In the genomic region with DNA sequence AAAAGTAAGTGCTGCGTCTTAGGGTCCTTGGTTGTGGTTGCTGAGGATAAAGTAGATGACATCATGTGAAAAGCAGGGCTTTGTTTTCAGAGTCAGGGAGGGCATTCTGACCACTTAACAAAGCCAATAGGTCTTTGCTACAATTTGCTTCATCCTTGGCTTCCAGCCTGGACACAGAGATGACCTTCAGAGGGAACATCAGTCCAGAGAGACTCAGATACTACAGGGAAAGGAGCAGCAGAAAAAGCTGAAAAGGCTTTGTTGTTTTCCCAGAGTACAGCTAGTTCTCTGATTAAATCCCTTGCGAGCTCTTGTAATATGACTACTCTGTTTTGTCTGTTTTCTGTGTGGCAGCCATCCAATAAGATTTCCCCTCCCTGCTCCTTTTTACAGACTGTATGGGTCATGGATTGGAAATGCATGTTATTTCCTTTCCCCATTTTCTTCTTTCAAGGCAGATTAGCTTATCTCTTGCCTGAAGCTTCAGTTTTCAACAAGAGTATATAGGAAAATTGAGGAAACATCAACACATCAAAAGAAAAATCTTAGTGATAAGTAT, we compare ENCODE assay signal across 9 cellular contexts. TPM values are rescaled to one million over a fixed set of nuclear protein-coding genes. Genes with fewer than 3 reads are reported as not detected.
DNase-seq lines count a peak whose midpoint lies in the region; ATAC-seq, FAIRE-seq and TF ChIP-seq lines count a peak whose summit lies in the region.
"Had no signal": no experiment of that assay in that cellular context is flagged by ENCODE, and none has a peak within 500 bp of the region (broad histone marks: within the 10 kb centered on the region; RNA-seq: fewer than 3 reads in every experiment).

No MANE protein-coding gene starts in this region.

- H3K9ac ChIP-seq in GM23248 = peak overlapping the region; percentile 64

- H3K36me3 ChIP-seq in GM23248 (ENCODE audit: low read depth) (peaks cover 33% of the 10 kb centered on the region), adrenal gland (replicated peaks in 1 of 2) (peaks cover 0 to 59% of the 10 kb centered on the region in 2 donors)

- intact Hi-C loops in adrenal gland (cut with DNase I) (no loop called here), left cardiac atrium (cut with DNase I) (no loop called here)

- WGBS in GM23248 (ENCODE audit: low coverage in 1 of 2, low lambda C conversion rate in 2 of 2, missing lambda C conversion rate in 2 of 2), 2 experiments = 17 to 18% methylated on average over 2 of the region's 2 CpGs
- WGBS in adrenal gland, 4 donors = 21 to 34% (median 27%) methylated on average over 2 of the region's 2 CpGs

- in situ Hi-C loops in GM23248 (cut with MboI) = no loop called here

- peaks cover 33% of the 10 kb centered on the region for H3F3A ChIP-seq in GM23248 (ENCODE audit: insufficient read depth)

- H3K4me1 ChIP-seq in GM23248 (ENCODE audit: insufficient read depth) = peaks cover 22% of the 10 kb centered on the region
- H3K4me1 ChIP-seq in adrenal gland (replicated peaks in 1 of 2) = peaks cover 6 to 20% of the 10 kb centered on the region in 2 donors

- H3K4me2 ChIP-seq in GM23248 (ENCODE audit: unreplicated experiment) = peak overlapping the region; percentile 68

- ATAC-seq in left cardiac atrium (peak; percentile 93 to 96), HG02623 (IDR thresholded peaks at IDR 0.05; ENCODE audit: unreplicated experiment) (no peak), HG03457 (IDR thresholded peaks at IDR 0.05; ENCODE audit: unreplicated experiment) (no peak)

- no peaks in the 10 kb centered on the region for H3K9me3 ChIP-seq in GM23248 (ENCODE audit: low read depth)
- no peaks in the 10 kb centered on the region for H3K9me3 ChIP-seq in adrenal gland (replicated peaks in 1 of 3)
- H3K9me3 ChIP-seq: Peyer's patch had no signal

- H4K20me1 ChIP-seq in GM23248 (ENCODE audit: insufficient read depth) = no peaks in the 10 kb centered on the region

- no peak overlapping the region for H2AFZ ChIP-seq in GM23248

- FAIRE-seq in GM12891 (lab: Jason Lieb, UNC) = no peak

- H3K27me3 ChIP-seq in GM23248 (replicated peaks; ENCODE audit: insufficient read depth) (no peaks in the 10 kb centered on the region), adrenal gland (no peaks in the 10 kb centered on the region)
- H3K27me3 ChIP-seq: Peyer's patch had no signal

- H3K27ac ChIP-seq in GM23248 = peak overlapping the region; percentile 89
- H3K27ac ChIP-seq in adrenal gland = peak overlapping the region; percentile 68 to 82 (median 76)

- TF ChIP-seq POLR2A in adrenal gland (IDR thresholded peaks at IDR 0.05) (peak in 1 of 2 donors; percentile 55), GM12891 (IDR thresholded peaks at IDR 0.05; ENCODE audit: low read depth, low read length) (no peak)

- H3K4me3 ChIP-seq in GM23248 (peak overlapping the region; percentile 20; the same call in 1 of the 2 replicates), adrenal gland (no peak overlapping the region)
- H3K4me3 ChIP-seq: Peyer's patch had no signal

- no peaks in the 10 kb centered on the region for H3K9me2 ChIP-seq in GM23248 (ENCODE audit: insufficient read depth)

- H3K79me2 ChIP-seq in GM23248 (ENCODE audit: insufficient read depth) = 0 out of 2 replicates have a peak, but pooled peaks cover 9% of the 10 kb centered on the region

- DNase-seq in GM23248 (peak; percentile 92), adrenal gland (peak; percentile 72 to 93 (median 87)), left cardiac atrium (peak; percentile 80), putamen (ENCODE audit: low spot score) (peak; percentile 92), GM12891 (ENCODE audit: insufficient read length, low spot score) (no peak), LoVo (ENCODE audit: low spot score) (no peak)

- TF ChIP-seq CTCF in adrenal gland (IDR thresholded peaks at IDR 0.05) = no peak

TF ChIP-seq in GM12891, 5 proteins besides CTCF, POLR2A, EP300 and RAD21:
- TF ChIP-seq PAX5 (IDR thresholded peaks at IDR 0.05; ENCODE audit: insufficient read depth, low read length, severe bottlenecking) (no peak), TAF1 (IDR thresholded peaks at IDR 0.05; ENCODE audit: low read depth, low read length) (no peak), POLR2AphosphoS5 (IDR thresholded peaks at IDR 0.05; ENCODE audit: low read depth, low read length) (no peak), SPI1 (IDR thresholded peaks at IDR 0.05; ENCODE audit: low read depth, low read length) (no peak), POU2F2 (IDR thresholded peaks at IDR 0.05; ENCODE audit: low read depth, low read length) (no peak)
TF ChIP-seq in GM12891: peak in this region for 0.

RNA-seq across cellular contexts. Expression of a gene that starts 31.9 kb away (rescaled TPM):
- 66.0 and 118 TPM in 2 replicates for total RNA-seq in GM23248 (2014; rRNA removed; shearing (Covaris generic))
- polyA plus RNA-seq in GM23248 (2016; fragmentation: Nextera tagmentation; extraction: Ambion mirVana) = 55.1 and 55.7 TPM in 2 replicates
- total RNA-seq in adrenal gland = 100 to 1,000 TPM in 5 of 8 donors, 10 to 100 TPM in 3; 68.9 to 177 (median 108) TPM
- polyA plus RNA-seq in adrenal gland = 10 to 100 TPM; 31.0 to 62.9 (median 57.0) TPM
- total RNA-seq in left cardiac atrium = 10 to 100 TPM; 51.4 to 52.1 TPM
- polyA plus RNA-seq in GM12891 (2012; ENCODE audit: low read depth, missing spikeins) = 23.3 TPM

RNA-seq across cellular contexts. Expression of a gene that starts 32.2 kb away (rescaled TPM):
- 1.5 and 4.6 TPM in 2 replicates for total RNA-seq in GM23248 (2014; rRNA removed; shearing (Covaris generic))
- polyA plus RNA-seq in GM23248 (2016; fragmentation: Nextera tagmentation; extraction: Ambion mirVana) (6.0 and 6.2 TPM in 2 replicates), adrenal gland (1 to 10 TPM; 1.5 to 6.9 (median 3.0) TPM)
- total RNA-seq in adrenal gland (1 to 10 TPM; 4.5 to 7.4 (median 6.0) TPM), left cardiac atrium (1 to 10 TPM; 2.9 to 3.9 TPM)
- 2.4 TPM for polyA plus RNA-seq in GM12891 (2012; ENCODE audit: low read depth, missing spikeins)

RNA-seq across cellular contexts. Expression of a gene that starts 51.2 kb away (rescaled TPM):
- total RNA-seq in GM23248 (2014; rRNA removed; shearing (Covaris generic)) = 41.5 and 54.3 TPM in 2 replicates
- polyA plus RNA-seq in GM23248 (2016; fragmentation: Nextera tagmentation; extraction: Ambion mirVana) (98.5 and 107 TPM in 2 replicates), adrenal gland (10 to 100 TPM; 29.0 to 52.6 (median 32.5) TPM)
- total RNA-seq in adrenal gland (100 to 1,000 TPM in 3 of 8 donors, 10 to 100 TPM in 5; 38.7 to 125 (median 94.4) TPM), left cardiac atrium (100 to 1,000 TPM; 112 to 144 TPM)
- 18.2 TPM for polyA plus RNA-seq in GM12891 (2012; ENCODE audit: low read depth, missing spikeins)

RNA-seq across cellular contexts. Expression of a gene that starts 51.6 kb away (rescaled TPM):
- total RNA-seq in GM23248 (2014; rRNA removed; shearing (Covaris generic)) = 9.6 and 11.9 TPM in 2 replicates
- polyA plus RNA-seq in GM23248 (2016; fragmentation: Nextera tagmentation; extraction: Ambion mirVana) (9.9 and 11.3 TPM in 2 replicates), adrenal gland (10 to 100 TPM in 1 of 3 donors, 1 to 10 TPM in 2; 2.2 to 13.8 (median 8.4) TPM)
- total RNA-seq in adrenal gland (10 to 100 TPM in 4 of 8 donors, 1 to 10 TPM in 4; 7.2 to 13.6 (median 9.8) TPM), left cardiac atrium (1 to 10 TPM; 7.4 to 9.3 TPM)
- 7.8 TPM for polyA plus RNA-seq in GM12891 (2012; ENCODE audit: low read depth, missing spikeins)

RNA-seq across cellular contexts. Expression of a gene that starts 55.4 kb away (rescaled TPM):
- total RNA-seq in GM23248 (2014; rRNA removed; shearing (Covaris generic)) = 20.1 and 46.0 TPM in 2 replicates
- polyA plus RNA-seq in GM23248 (2016; fragmentation: Nextera tagmentation; extraction: Ambion mirVana) (5.0 and 5.2 TPM in 2 replicates), adrenal gland (10 to 100 TPM; 16.2 to 22.8 (median 17.7) TPM)
- total RNA-seq in adrenal gland (10 to 100 TPM; 40.4 to 73.3 (median 59.7) TPM), left cardiac atrium (10 to 100 TPM; 14.9 to 20.1 TPM)
- polyA plus RNA-seq in GM12891 (2012; ENCODE audit: low read depth, missing spikeins) = 11.7 TPM

Comparison
In these comparisons a context has a peak if more than half of its experiments do, and no peak if none do; other contexts are left out.
1. DNase-seq: peak in GM23248 (single experiment), adrenal gland (7 of 7), left cardiac atrium (single experiment) and putamen (single experiment); none in GM12891 (single experiment) and LoVo (single experiment).
2. ATAC-seq: peak in left cardiac atrium (2 of 2); none in HG02623 (single experiment) and HG03457 (single experiment).